ENCODE assay signal across 8 cellular contexts in the genomic region with DNA sequence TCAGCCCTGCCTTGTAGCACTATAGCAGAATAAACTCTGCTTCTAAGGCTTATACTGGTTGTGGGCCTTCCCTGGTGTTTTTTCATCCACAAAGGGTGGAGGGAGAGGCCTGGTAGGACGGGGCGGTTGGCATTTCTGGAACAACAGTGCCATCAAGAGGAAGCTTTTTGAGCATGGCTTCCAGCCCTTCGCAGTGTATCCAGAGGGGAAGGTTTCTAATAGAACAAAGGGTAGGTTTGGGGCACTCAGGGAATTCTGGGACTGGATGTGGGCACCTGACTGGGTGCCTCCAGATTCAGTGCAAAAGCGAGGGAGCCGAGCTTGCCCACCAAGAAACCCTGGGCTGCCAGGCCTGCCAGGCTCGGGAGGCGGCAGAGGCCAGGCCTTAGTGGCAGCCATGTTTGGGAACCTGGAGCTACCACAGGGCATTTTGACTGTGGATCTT.
DNase-seq lines count a peak whose midpoint lies in the region; ATAC-seq and TF ChIP-seq lines count a peak whose summit lies in the region.

No MANE protein-coding gene starts in this region.

- H3K27ac ChIP-seq in adrenal gland (no peak overlapping the region), aorta (ENCODE audit: low read depth in 1 of 2, low read length in 2 of 2) (no peak overlapping the region)

- H3K9me3 ChIP-seq in adrenal gland (replicated peaks in 1 of 3) (no peaks in the 10 kb centered on the region), aorta (ENCODE audit: control insufficient read depth, low read length) (peaks cover 4% of the 10 kb centered on the region)

- 26 to 73% (median 53%) methylated on average over 3 to 7 of the region's 7 CpGs for WGBS in adrenal gland, 4 donors
- WGBS in aorta, 2 donors = 31 to 73% methylated on average over 7 of the region's 7 CpGs

- H3K4me3 ChIP-seq in adrenal gland (peak overlapping the region in 1 of 4 donors; percentile 45), kidney epithelial cell (ENCODE audit: low read depth, low read length) (no peak overlapping the region), aorta (ENCODE audit: low read length in 2 of 2) (no peak overlapping the region)

- peak; percentile 10 for DNase-seq in activated CD8-positive, alpha-beta memory T cell treated with anti-CD3 and anti-CD28 coated beads, Interleukin-2, amount 50 U/mL, for 1 hour (ENCODE audit: extremely low read depth)
- DNase-seq in activated CD8-positive, alpha-beta memory T cell treated with anti-CD3 and anti-CD28 coated beads for 24 hours = no peak
- DNase-seq in NCI-H1436 (lab: John Stamatoyannopoulos, UW) = peak; percentile 67
- DNase-seq in adrenal gland = peak; percentile 19 to 93 (median 85)
- peak; percentile 4 for DNase-seq in kidney epithelial cell (ENCODE audit: low read depth)
- DNase-seq in aorta = peak; percentile 81 to 85
- no peak for DNase-seq in epidermal melanocyte (ENCODE audit: insufficient read length, low spot score)

- H3K27me3 ChIP-seq in adrenal gland = peaks cover 11% of the 10 kb centered on the region
- H3K27me3 ChIP-seq in kidney epithelial cell (ENCODE audit: control insufficient read depth, insufficient read depth, low read length) = peaks cover 11% of the 10 kb centered on the region
- no peaks in the 10 kb centered on the region for H3K27me3 ChIP-seq in aorta (ENCODE audit: control insufficient read depth in 1 of 2, insufficient read depth in 2 of 2, low read length in 1 of 2)

- no peaks in the 10 kb centered on the region for H3K36me3 ChIP-seq in adrenal gland (replicated peaks in 1 of 2)
- H3K36me3 ChIP-seq in kidney epithelial cell (ENCODE audit: control insufficient read depth, insufficient read depth, low read length) = no peaks in the 10 kb centered on the region
- H3K36me3 ChIP-seq in aorta (ENCODE audit: control insufficient read depth in 1 of 2, insufficient read depth in 2 of 2, low read length in 1 of 2) = no peaks in the 10 kb centered on the region

- no peaks in the 10 kb centered on the region for H3K4me1 ChIP-seq in adrenal gland (replicated peaks in 1 of 2)
- H3K4me1 ChIP-seq in aorta (ENCODE audit: control insufficient read depth in 1 of 2, insufficient read depth in 2 of 2, low read length in 2 of 2) = no peaks in the 10 kb centered on the region

- intact Hi-C loops in adrenal gland (cut with DNase I) = no loop called here
- intact Hi-C loops in aorta (cut with DNase I) = no loop called here

- peak in 4 of 6 experiments; percentile 43 to 87 (median 54) for TF ChIP-seq CTCF in adrenal gland (IDR thresholded peaks at IDR 0.05)
- TF ChIP-seq CTCF in kidney epithelial cell (IDR thresholded peaks at IDR 0.05; ENCODE audit: insufficient read depth, low read length, poor library complexity, severe bottlenecking) = no peak

- ATAC-seq in HG02678 (IDR thresholded peaks at IDR 0.05; ENCODE audit: unreplicated experiment) (peak; percentile 77), aorta (ENCODE audit: low FRiP score) (peak; percentile 88)

- no peak for TF ChIP-seq POLR2A in adrenal gland (IDR thresholded peaks at IDR 0.05)

Comparison
In these comparisons a context has a peak if more than half of its experiments do, and no peak if none do; other contexts are left out.
1. DNase-seq: peak in activated CD8-positive, alpha-beta memory T cell treated with anti-CD3 and anti-CD28 coated beads, Interleukin-2, amount 50 U/mL, for 1 hour (single experiment), NCI-H1436 (single experiment), adrenal gland (7 of 7), kidney epithelial cell (single experiment) and aorta (2 of 2); none in activated CD8-positive, alpha-beta memory T cell treated with anti-CD3 and anti-CD28 coated beads for 24 hours (single experiment) and epidermal melanocyte (single experiment).